ENCODE assay signal across 8 cellular contexts in genomic region chr2:84741182-84741822, GRCh38.
DNase-seq lines count a peak whose midpoint lies in the region; ATAC-seq, FAIRE-seq and TF ChIP-seq lines count a peak whose summit lies in the region.

No MANE protein-coding gene starts in this region.

- H3K4me3 ChIP-seq in GM12865 (ENCODE audit: low read depth, low read length), result no peak overlapping the region

- peak; percentile 92 for FAIRE-seq in HTR-8/SVneo (lab: Jason Lieb, UNC)

- DNase-seq in GM12865 (ENCODE audit: low read depth) (peak; percentile 70), HTR-8/SVneo (ENCODE audit: insufficient read length, low spot score) (peak; percentile 35), erythroblast (lab: John Stamatoyannopoulos, UW) (peak; percentile 3 to 7), COR-L47 (lab: John Stamatoyannopoulos, UW) (no peak), retina (no peak)
- DNase-seq in activated CD4-positive, alpha-beta T cell treated with anti-CD3 and anti-CD28 coated beads for 1 hour, result peak; percentile 10
- DNase-seq in stimulated activated CD4-positive, alpha-beta T cell treated with anti-CD3 and anti-CD28 coated beads, Interleukin-12 subunit alpha, Interleukin-12 subunit beta, amount 100 ng/mL, for 4 hours, result peak; percentile 6

- peak; percentile 98 for ATAC-seq in GM21576 (IDR thresholded peaks at IDR 0.05; ENCODE audit: unreplicated experiment)

- no peak for TF ChIP-seq POLR2A in erythroblast (IDR thresholded peaks at IDR 0.05; ENCODE audit: low read length)

- peak; percentile 59 for TF ChIP-seq CTCF in GM12865 (IDR thresholded peaks at IDR 0.05; ENCODE audit: insufficient read depth, low read depth, low read length, missing control alignments)

Comparison
In these comparisons a context has a peak if more than half of its experiments do, and no peak if none do; other contexts are left out.
1. DNase-seq: peak in GM12865 (single experiment), HTR-8/SVneo (single experiment), activated CD4-positive, alpha-beta T cell treated with anti-CD3 and anti-CD28 coated beads for 1 hour (single experiment), erythroblast (2 of 2) and stimulated activated CD4-positive, alpha-beta T cell treated with anti-CD3 and anti-CD28 coated beads, Interleukin-12 subunit alpha, Interleukin-12 subunit beta, amount 100 ng/mL, for 4 hours (single experiment); none in COR-L47 (single experiment) and retina (single experiment).